17 cellular contexts compared by ENCODE assay signal in genomic region chr5:173941758-173942401, GRCh38. TPM values are rescaled to one million over a fixed set of nuclear protein-coding genes. Genes with fewer than 3 reads are reported as not detected.
DNase-seq lines count a peak whose midpoint lies in the region; ATAC-seq, FAIRE-seq and TF ChIP-seq lines count a peak whose summit lies in the region.
"Had no signal": no experiment of that assay in that cellular context is flagged by ENCODE, and none has a peak within 500 bp of the region (broad histone marks: within the 10 kb centered on the region; RNA-seq: fewer than 3 reads in every experiment).

No MANE protein-coding gene starts in this region.

- H3K36me3 ChIP-seq in breast epithelium (peaks cover 5% of the 10 kb centered on the region), duodenal mucosa (ENCODE audit: control insufficient read depth in 1 of 2, insufficient read depth in 2 of 2, low read length in 2 of 2) (peaks cover 10 to 13% of the 10 kb centered on the region in 2 donors), HepG2 (replicated peaks in 1 of 2; ENCODE audit: control insufficient read depth in 1 of 2, insufficient read depth in 2 of 2, low read length in 2 of 2) (peaks cover 2 to 13% of the 10 kb centered on the region in 2 experiments; a peak in 4 of 5 replicates), suprapubic skin (peaks cover 21% of the 10 kb centered on the region)

- BruUV-seq in MCF 10A (replicated peaks; lab: Mats Ljungman, UMichigan) (no TSS peak), HepG2 (replicated peaks; lab: Mats Ljungman, UMichigan) (no TSS peak)

- peak overlapping the region; percentile 54 for H3K4me2 ChIP-seq in HepG2 (ENCODE audit: low read depth, low read length)
- H3K4me2 ChIP-seq: smooth muscle cell had no signal

- H3K27me3 ChIP-seq in breast epithelium (no peaks in the 10 kb centered on the region), duodenal mucosa (ENCODE audit: control insufficient read depth in 1 of 2, insufficient read depth in 2 of 2, low read length in 2 of 2) (no peaks in the 10 kb centered on the region), HepG2 (ENCODE audit: control insufficient read depth in 1 of 2, insufficient read depth in 2 of 2, low read length in 2 of 2) (no peaks in the 10 kb centered on the region; a peak in 1 of 5 replicates), suprapubic skin (no peaks in the 10 kb centered on the region)
- H3K27me3 ChIP-seq: brain microvascular endothelial cell, Peyer's patch had no signal

- H3K27ac Mint-ChIP-seq in MCF 10A (ENCODE audit: low read depth, unreplicated experiment) = no peak overlapping the region
- H3K27ac Mint-ChIP-seq: activated T-helper 2 cell treated with anti-CD3 and anti-CD28 coated beads, Interferon-gamma antibody, Interleukin-2, Interleukin-4, amounts not matched to agents 10 μg/mL and 5 μg/mL and 100 μg/mL, durations not matched to agents 14 hours and 24 hours and 36 hours had no signal

- no peak for TF ChIP-seq POLR2A in breast epithelium (IDR thresholded peaks at IDR 0.05)
- TF ChIP-seq POLR2A in HepG2 (IDR thresholded peaks at IDR 0.05; ENCODE audit: insufficient read depth in 1 of 2, low read depth in 2 of 2, low read length in 2 of 2) = no peak
- no peak for TF ChIP-seq POLR2A in suprapubic skin (IDR thresholded peaks at IDR 0.05)

- H3K36me3 Mint-ChIP-seq in MCF 10A (ENCODE audit: insufficient read depth, unreplicated experiment) = peaks cover 51% of the 10 kb centered on the region

- intact Hi-C loops in breast epithelium (cut with DNase I; ENCODE audit: low total_unique reads) = loop anchor here (1.0 kb wide), 1 partner anchor 15 kb away; no protein-coding TSS in a partner anchor
- intact Hi-C loops in MCF 10A (cut with micrococcal nuclease) = no loop called here
- intact Hi-C loops in HepG2 (cut with micrococcal nuclease; ENCODE audit: unreplicated experiment) = no loop called here

- no peak overlapping the region for H3K4me3 Mint-ChIP-seq in MCF 10A (ENCODE audit: unreplicated experiment)

- peak overlapping the region; percentile 68 to 78 for H3K27ac ChIP-seq in breast epithelium
- H3K27ac ChIP-seq in duodenal mucosa (ENCODE audit: low read depth, low read length) = peak overlapping the region; percentile 39
- H3K27ac ChIP-seq in HepG2 (ENCODE audit: extremely low read length, insufficient read depth, low read length) = peak overlapping the region; percentile 73
- H3K27ac ChIP-seq in suprapubic skin = peak overlapping the region; percentile 5
- H3K27ac ChIP-seq: brain microvascular endothelial cell had no signal

- no peak overlapping the region for H3K9ac ChIP-seq in duodenal mucosa (ENCODE audit: low read depth in 1 of 2, low read length in 2 of 2)
- H3K9ac ChIP-seq in HepG2 (ENCODE audit: insufficient read depth, low read depth, low read length) = peak overlapping the region; percentile 42

- WGBS in HepG2 (ENCODE audit: low lambda C conversion rate) = 46% methylated on average over 9 of the region's 9 CpGs
- 81% methylated on average over 9 of the region's 9 CpGs for WGBS in suprapubic skin

- peak; percentile 96 for ATAC-seq in HepG2
- ATAC-seq in HG03025 (IDR thresholded peaks at IDR 0.05; ENCODE audit: low FRiP score, unreplicated experiment) = no peak

- no peak for DNase-seq in breast epithelium (ENCODE audit: low spot score in 2 of 2)
- DNase-seq in MCF 10A (ENCODE audit: unreplicated experiment) = no peak
- peak; percentile 95 for DNase-seq in HepG2 (ENCODE audit: low spot score)
- no peak for DNase-seq in suprapubic skin (ENCODE audit: low spot score in 2 of 2)
- no peak for DNase-seq in HTR-8/SVneo (ENCODE audit: insufficient read length, low spot score)
- no peak for DNase-seq in NCI-H510A (lab: John Stamatoyannopoulos, UW)
- DNase-seq: activated CD4-positive, alpha-beta T cell treated with anti-CD3 and anti-CD28 coated beads, Interleukin-2, amount 50 U/mL, for 48 hours; brain microvascular endothelial cell; hippocampal formation; NCI-H446 treated with DMSO at 0.1 percent for 48 hours; Peyer's patch had no signal

- H3K4me1 ChIP-seq in breast epithelium (no peaks in the 10 kb centered on the region), duodenal mucosa (ENCODE audit: control insufficient read depth in 1 of 2, insufficient read depth in 2 of 2, low read length in 2 of 2) (peaks cover 16 to 32% of the 10 kb centered on the region in 2 donors), HepG2 (ENCODE audit: insufficient read depth, low read length) (peaks cover 74% of the 10 kb centered on the region), suprapubic skin (peaks cover 12% of the 10 kb centered on the region)

- H3K4me3 ChIP-seq in breast epithelium = no peak overlapping the region
- peak overlapping the region; percentile 26 to 43 for H3K4me3 ChIP-seq in duodenal mucosa (ENCODE audit: low read depth in 1 of 2, low read length in 2 of 2)
- peak overlapping the region in 1 of 3 experiments; percentile 5; a peak in 2 of 6 replicates for H3K4me3 ChIP-seq in HepG2 (replicated peaks in 1 of 3; ENCODE audit: insufficient read depth in 1 of 3, low read depth in 2 of 3, low read length in 3 of 3)
- no peak overlapping the region for H3K4me3 ChIP-seq in suprapubic skin
- H3K4me3 ChIP-seq: Peyer's patch, smooth muscle cell had no signal

- in situ Hi-C loops in HepG2 (cut with HindIII; ENCODE audit: extremely low pct_ligation_motif_present, low pct_unique_long_range_greater_than_20kb) = no loop called here

- no peaks in the 10 kb centered on the region for H3K9me3 Mint-ChIP-seq in MCF 10A (ENCODE audit: unreplicated experiment)
- H3K9me3 Mint-ChIP-seq: activated T-helper 2 cell treated with anti-CD3 and anti-CD28 coated beads, Interferon-gamma antibody, Interleukin-2, Interleukin-4, amounts not matched to agents 10 μg/mL and 5 μg/mL and 100 μg/mL, durations not matched to agents 14 hours and 24 hours and 36 hours had no signal

- TF ChIP-seq RAD21 in HepG2 (CRISPR knock-in tag; IDR thresholded peaks at IDR 0.05) = no peak

- CTCF ChIA-PET in MCF 10A (lab: Yijun Ruan, JAX) (interaction anchor here (0.6 to 1.2 kb wide), 3 partner anchors 11 to 16 kb away, joined by 3 to 5 read pairs (median 3); no protein-coding TSS in a partner anchor), HepG2 (lab: Yijun Ruan, JAX; ENCODE audit: low intra/inter-chr PET ratio, low total read pairs) (no interaction called here)

- POLR2A ChIA-PET in MCF 10A (lab: Yijun Ruan, JAX) (interaction anchor here (0.6 to 3.1 kb wide), 6 partner anchors 10 to 177 kb away, joined by 3 to 17 read pairs (median 6); no protein-coding TSS in a partner anchor), HepG2 (lab: Yijun Ruan, JAX) (interaction anchor here (1.0 to 4.0 kb wide), 8 partner anchors 9 to 178 kb away, joined by 3 to 32 read pairs (median 6); partner anchors contain the start of gene CPEB4)

- no peaks in the 10 kb centered on the region for H3K9me3 ChIP-seq in breast epithelium
- no peaks in the 10 kb centered on the region for H3K9me3 ChIP-seq in duodenal mucosa (ENCODE audit: control insufficient read depth in 1 of 2, low read length in 2 of 2)
- H3K9me3 ChIP-seq in HepG2 (ENCODE audit: low read length) = no peaks in the 10 kb centered on the region
- no peaks in the 10 kb centered on the region for H3K9me3 ChIP-seq in suprapubic skin
- H3K9me3 ChIP-seq: Peyer's patch had no signal

- H3K4me1 Mint-ChIP-seq in MCF 10A (ENCODE audit: insufficient read depth, unreplicated experiment) = peaks cover 5% of the 10 kb centered on the region

- peaks cover 22% of the 10 kb centered on the region for H3K79me2 ChIP-seq in HepG2 (ENCODE audit: insufficient read depth, low read length)

- TF ChIP-seq EP300 in HepG2 (IDR thresholded peaks at IDR 0.05; ENCODE audit: low read depth in 2 of 2, low read length in 2 of 2) (peak; percentile 49 to 96; a peak in 3 of 4 replicates), HepG2 (CRISPR knock-in tag; IDR thresholded peaks at IDR 0.05; ENCODE audit: borderline replicate concordance) (peak; percentile 88), suprapubic skin (IDR thresholded peaks at IDR 0.05) (no peak)

- no peaks in the 10 kb centered on the region for H3K27me3 Mint-ChIP-seq in MCF 10A (ENCODE audit: insufficient read depth, unreplicated experiment)

- H2AFZ ChIP-seq in HepG2 (ENCODE audit: low read length) = no peak overlapping the region

- H4K20me1 ChIP-seq in HepG2 (ENCODE audit: insufficient read depth, low read length) = no peaks in the 10 kb centered on the region

- peak; percentile 74 for FAIRE-seq in HepG2 (lab: Jason Lieb, UNC)
- FAIRE-seq in HTR-8/SVneo (lab: Jason Lieb, UNC) = no peak
- FAIRE-seq: A204.1 had no signal

- TF ChIP-seq CTCF in breast epithelium (IDR thresholded peaks at IDR 0.05) (no peak), MCF 10A (IDR thresholded peaks at IDR 0.05; ENCODE audit: unreplicated experiment) (no peak), HepG2 (CRISPR knock-in tag; IDR thresholded peaks at IDR 0.05) (no peak), suprapubic skin (IDR thresholded peaks at IDR 0.05) (no peak)

RNA-seq across cellular contexts. Expression of gene C5orf47, which starts 47.1 kb away (rescaled TPM):
- not detected for total RNA-seq in breast epithelium
- not detected in 2 replicates for total RNA-seq in MCF 10A (2022)
- total RNA-seq in HepG2 (2016; rRNA removed; fragmentation: Illumina TruSeq; extraction: Trizol) = not detected in 2 replicates
- not detected in 2 replicates for total RNA-seq in HepG2 (2016; cell fraction: cytosol; rRNA removed; fragmentation: Illumina TruSeq; extraction: Trizol; ENCODE audit: low read depth)
- total RNA-seq in HepG2 (2016; cell fraction: insoluble cytoplasmic fraction; rRNA removed; fragmentation: Illumina TruSeq; extraction: Trizol) = not detected in 2 replicates
- not detected in 2 replicates for total RNA-seq in HepG2 (2016; cell fraction: membrane; rRNA removed; fragmentation: Illumina TruSeq; extraction: Trizol)
- total RNA-seq in HepG2 (2016; cell fraction: nucleus; rRNA removed; fragmentation: Illumina TruSeq; extraction: Trizol) = not detected in 2 replicates
- 0.04 TPM in 1 of 2 replicates, not detected in the other for polyA plus RNA-seq in HepG2 (2011; rRNA removed)
- 0.06 TPM in 1 of 2 replicates, not detected in the other for polyA plus RNA-seq in HepG2 (2011; cell fraction: cytosol; rRNA removed)
- polyA plus RNA-seq in HepG2 (2011; cell fraction: nucleus; rRNA removed) = not detected in 2 replicates
- polyA plus RNA-seq in HepG2 (2012) = 0.05 and 0.20 TPM in 2 replicates
- not detected in 2 replicates for polyA plus RNA-seq in HepG2 (2016; cell fraction: cytosol; fragmentation: Illumina TruSeq; extraction: Trizol; ENCODE audit: low read depth)
- polyA plus RNA-seq in HepG2 (2016; cell fraction: insoluble cytoplasmic fraction; fragmentation: Illumina TruSeq; extraction: Trizol; ENCODE audit: low read depth) = not detected in 2 replicates
- polyA plus RNA-seq in HepG2 (2016; cell fraction: membrane; fragmentation: Illumina TruSeq; extraction: Trizol; ENCODE audit: low read depth) = 0.08 TPM in 1 of 2 replicates, not detected in the other
- polyA plus RNA-seq in HepG2 (2016; cell fraction: nucleus; fragmentation: Illumina TruSeq; extraction: Trizol; ENCODE audit: insufficient read depth, low read depth) = not detected in 2 replicates
- 0.06 TPM in 1 of 2 replicates, not detected in the other for polyA minus RNA-seq in HepG2 (2011; rRNA and poly(A)+ RNA removed; ENCODE audit: low replicate concordance)
- polyA minus RNA-seq in HepG2 (2011; cell fraction: cytosol; rRNA and poly(A)+ RNA removed) = not detected in 2 replicates
- 0.26 TPM in 1 of 2 replicates, not detected in the other for polyA minus RNA-seq in HepG2 (2011; cell fraction: nucleus; rRNA and poly(A)+ RNA removed)
- not detected for total RNA-seq in suprapubic skin
- total RNA-seq: activated T-helper 2 cell treated with anti-CD3 and anti-CD28 coated beads, Interferon-gamma antibody, Interleukin-2, Interleukin-4, amounts not matched to agents 10 μg/mL and 5 μg/mL and 100 μg/mL, durations not matched to agents 14 hours and 24 hours and 36 hours; Peyer's patch; smooth muscle cell; ureter had no signal
- polyA plus RNA-seq: smooth muscle cell had no signal

RNA-seq across cellular contexts. Expression of gene CPEB4, which starts 53.7 kb away (rescaled TPM):
- 10 to 100 TPM; 36.4 to 71.7 (median 49.9) TPM for total RNA-seq in breast epithelium
- total RNA-seq in MCF 10A (2022) = 86.7 and 99.0 TPM in 2 replicates
- total RNA-seq in HepG2 (2016; rRNA removed; fragmentation: Illumina TruSeq; extraction: Trizol) = 7.7 and 8.3 TPM in 2 replicates
- total RNA-seq in HepG2 (2016; cell fraction: cytosol; rRNA removed; fragmentation: Illumina TruSeq; extraction: Trizol; ENCODE audit: low read depth) = 1.8 and 3.2 TPM in 2 replicates
- 8.3 and 11.9 TPM in 2 replicates for total RNA-seq in HepG2 (2016; cell fraction: insoluble cytoplasmic fraction; rRNA removed; fragmentation: Illumina TruSeq; extraction: Trizol)
- 3.4 and 3.7 TPM in 2 replicates for total RNA-seq in HepG2 (2016; cell fraction: membrane; rRNA removed; fragmentation: Illumina TruSeq; extraction: Trizol)
- total RNA-seq in HepG2 (2016; cell fraction: nucleus; rRNA removed; fragmentation: Illumina TruSeq; extraction: Trizol) = 13.4 and 15.2 TPM in 2 replicates
- 25.0 and 26.7 TPM in 2 replicates for polyA plus RNA-seq in HepG2 (2011; rRNA removed)
- 15.9 and 21.3 TPM in 2 replicates for polyA plus RNA-seq in HepG2 (2011; cell fraction: cytosol; rRNA removed)
- 38.4 and 39.5 TPM in 2 replicates for polyA plus RNA-seq in HepG2 (2011; cell fraction: nucleus; rRNA removed)
- polyA plus RNA-seq in HepG2 (2012) = 21.1 and 22.8 TPM in 2 replicates
- 0.06 and 0.08 TPM in 2 replicates for polyA plus RNA-seq in HepG2 (2016; cell fraction: cytosol; fragmentation: Illumina TruSeq; extraction: Trizol; ENCODE audit: low read depth)
- 5.3 and 5.4 TPM in 2 replicates for polyA plus RNA-seq in HepG2 (2016; cell fraction: insoluble cytoplasmic fraction; fragmentation: Illumina TruSeq; extraction: Trizol; ENCODE audit: low read depth)
- polyA plus RNA-seq in HepG2 (2016; cell fraction: membrane; fragmentation: Illumina TruSeq; extraction: Trizol; ENCODE audit: low read depth) = 0.40 and 0.56 TPM in 2 replicates
- polyA plus RNA-seq in HepG2 (2016; cell fraction: nucleus; fragmentation: Illumina TruSeq; extraction: Trizol; ENCODE audit: insufficient read depth, low read depth) = 8.8 and 10.3 TPM in 2 replicates
- polyA minus RNA-seq in HepG2 (2011; rRNA and poly(A)+ RNA removed; ENCODE audit: low replicate concordance) = 100 and 104 TPM in 2 replicates
- 49.4 and 55.2 TPM in 2 replicates for polyA minus RNA-seq in HepG2 (2011; cell fraction: cytosol; rRNA and poly(A)+ RNA removed)
- polyA minus RNA-seq in HepG2 (2011; cell fraction: nucleus; rRNA and poly(A)+ RNA removed) = 151 and 216 TPM in 2 replicates
- total RNA-seq in suprapubic skin = 10 to 100 TPM; 45.2 to 70.7 (median 52.5) TPM

Comparison
In these comparisons a context has a peak if more than half of its experiments do, and no peak if none do; other contexts are left out.
1. H3K27ac ChIP-seq: peak in every context shown above with its lines; median percentile 73 in breast epithelium; 73 in HepG2; 39 in duodenal mucosa; 5 in suprapubic skin.
2. H3K4me3 ChIP-seq: peak in duodenal mucosa (2 of 2); none in breast epithelium (0 of 3) and suprapubic skin (single experiment).